ENCODE assay signal across 16 cellular contexts in the genomic region with DNA sequence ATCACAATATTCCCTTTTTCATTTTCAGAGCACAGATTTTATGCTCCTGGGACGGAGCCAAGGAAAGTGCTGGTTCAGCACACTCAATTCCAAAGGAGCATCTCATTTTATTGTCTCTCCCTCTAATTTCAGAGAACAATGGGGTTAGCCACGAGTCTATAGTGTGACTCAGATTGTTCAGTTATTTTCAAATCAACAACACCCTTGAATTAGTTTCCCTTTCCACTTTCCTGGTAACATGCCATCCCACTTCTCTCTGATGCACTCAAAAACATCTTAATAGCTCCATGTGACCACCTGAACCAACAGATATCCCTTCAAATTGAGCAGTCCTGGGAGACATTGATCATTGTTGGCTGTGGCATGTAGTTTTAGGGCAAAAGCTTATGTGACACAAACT.
"Had no signal": no experiment of that assay in that cellular context is flagged by ENCODE, and none has a peak within 500 bp of the region (broad histone marks: within the 10 kb centered on the region; RNA-seq: fewer than 3 reads in every experiment).

No MANE protein-coding gene starts in this region.

- H3K27ac Mint-ChIP-seq: activated T-helper 1 cell treated with anti-CD3 and anti-CD28 coated beads, Interleukin-12 subunit alpha, Interleukin-12 subunit beta, Interleukin-2, Interleukin-4 antibody, amounts not matched to agents 30 ng/mL and 10 ng/mL and 1 ng/mL, durations not matched to agents 14 hours and 24 hours and 36 hours; natural killer cell; T-helper 17 cell had no signal

- H3K9me3 ChIP-seq: esophagus squamous epithelium, gastroesophageal sphincter, heart right ventricle, transverse colon had no signal

- H3K36me3 ChIP-seq: cardiac muscle cell, esophagus squamous epithelium, gastroesophageal sphincter, heart right ventricle, transverse colon had no signal

- H3K4me3 Mint-ChIP-seq: activated T-helper 1 cell treated with anti-CD3 and anti-CD28 coated beads, Interleukin-12 subunit alpha, Interleukin-12 subunit beta, Interleukin-2, Interleukin-4 antibody, amounts not matched to agents 30 ng/mL and 10 ng/mL and 1 ng/mL, durations not matched to agents 14 hours and 24 hours and 36 hours; natural killer cell; T-helper 17 cell had no signal

- H3K4me3 ChIP-seq: cardiac muscle cell, esophagus squamous epithelium, gastroesophageal sphincter, heart right ventricle, skin epidermis, transverse colon had no signal

- H3K4me1 ChIP-seq: gastroesophageal sphincter, transverse colon had no signal

- H3K9me3 Mint-ChIP-seq: activated T-helper 1 cell treated with anti-CD3 and anti-CD28 coated beads, Interleukin-12 subunit alpha, Interleukin-12 subunit beta, Interleukin-2, Interleukin-4 antibody, amounts not matched to agents 30 ng/mL and 10 ng/mL and 1 ng/mL, durations not matched to agents 14 hours and 24 hours and 36 hours; natural killer cell had no signal

- H3K36me3 Mint-ChIP-seq: natural killer cell had no signal

- DNase-seq: activated CD4-positive, alpha-beta T cell treated with anti-CD3 and anti-CD28 coated beads for 4 hours; activated CD8-positive, alpha-beta memory T cell treated with anti-CD3 and anti-CD28 coated beads, Interleukin-2, amount 50 U/mL, for 48 hours; activated naive CD4-positive, alpha-beta T cell; esophagus squamous epithelium; natural killer cell; posterior cingulate gyrus; stimulated activated CD4-positive, alpha-beta T cell treated with anti-CD3 and anti-CD28 coated beads, Interleukin-15, amount 100 ng/mL, for 24 hours; stimulated activated CD4-positive, alpha-beta T cell treated with anti-CD3 and anti-CD28 coated beads, Interleukin-4, amount 100 ng/mL, for 1 hour; stimulated activated naive CD4-positive, alpha-beta T cell; T-helper 17 cell; transverse colon had no signal

- ATAC-seq: gastroesophageal sphincter, heart right ventricle, natural killer cell, T-helper 17 cell had no signal
